In genomic region chr5:139419226-139419625, GRCh38 we compare ENCODE assay signal across 25 cellular contexts. TPM values are rescaled to one million over a fixed set of nuclear protein-coding genes. Genes with fewer than 3 reads are reported as not detected.
A peak's percentile ranks its signal among the peaks of the same experiment; 100 is the strongest.
DNase-seq lines count a peak whose midpoint lies in the region; ATAC-seq and TF ChIP-seq lines count a peak whose summit lies in the region.
"Had no signal": no experiment of that assay in that cellular context is flagged by ENCODE, and none has a peak within 500 bp of the region (broad histone marks: within the 10 kb centered on the region; RNA-seq: fewer than 3 reads in every experiment).

No MANE protein-coding gene starts in this region.

- H3K36me3 ChIP-seq in right atrium auricular region: peaks cover 25% of the 10 kb centered on the region
- peaks cover 0 to 22% of the 10 kb centered on the region in 2 donors for H3K36me3 ChIP-seq in gastrocnemius medialis
- H3K36me3 ChIP-seq in GM23338 (ENCODE audit: insufficient read depth): peaks cover 4% of the 10 kb centered on the region; the same call in 1 of the 2 replicates
- H3K36me3 ChIP-seq: Peyer's patch, thyroid gland had no signal

- no peaks in the 10 kb centered on the region for H3K9me2 ChIP-seq in GM23338 (ENCODE audit: insufficient read depth)

- peaks cover 3% of the 10 kb centered on the region; the same call in 1 of the 2 replicates for H3F3A ChIP-seq in GM23338 (replicated peaks; ENCODE audit: low read depth)

- no peaks in the 10 kb centered on the region for H4K20me1 ChIP-seq in GM23338 (replicated peaks; ENCODE audit: insufficient read depth)

- H3K79me2 ChIP-seq in GM23338 (replicated peaks; ENCODE audit: insufficient read depth): no peaks in the 10 kb centered on the region

- no peak overlapping the region for H3K4me3 ChIP-seq in right atrium auricular region
- H3K4me3 ChIP-seq in gastrocnemius medialis: no peak overlapping the region
- no peak overlapping the region for H3K4me3 ChIP-seq in dorsolateral prefrontal cortex
- no peak overlapping the region for H3K4me3 ChIP-seq in GM23338
- H3K4me3 ChIP-seq: left lung, Peyer's patch, skin epidermis, thyroid gland had no signal

- peaks cover 46% of the 10 kb centered on the region for H3K4me1 Mint-ChIP-seq in T-helper 1 cell treated with Interleukin-12 subunit alpha and Interleukin-12 subunit beta and Interleukin-4 antibody, amounts not matched to agents 30 μg/mL and 1 μg/mL, for 36 hours (ENCODE audit: low read depth)
- H3K4me1 Mint-ChIP-seq in brain: peaks cover 56% of the 10 kb centered on the region
- H3K4me1 Mint-ChIP-seq in GM23338: peaks cover 15% of the 10 kb centered on the region

- H3K4me2 ChIP-seq in GM23338: no peak overlapping the region

- H3K36me3 Mint-ChIP-seq in T-helper 1 cell treated with Interleukin-12 subunit alpha and Interleukin-12 subunit beta and Interleukin-4 antibody, amounts not matched to agents 30 μg/mL and 1 μg/mL, for 36 hours (ENCODE audit: low read depth): peaks cover 34% of the 10 kb centered on the region
- peaks cover 46% of the 10 kb centered on the region for H3K36me3 Mint-ChIP-seq in brain
- H3K36me3 Mint-ChIP-seq in GM23338 (ENCODE audit: low read depth): peaks cover 30% of the 10 kb centered on the region; the same call in 2 of the 3 replicates

- no peaks in the 10 kb centered on the region for H3K9me3 ChIP-seq in right atrium auricular region
- no peaks in the 10 kb centered on the region for H3K9me3 ChIP-seq in gastrocnemius medialis
- H3K9me3 ChIP-seq: left lung, Peyer's patch, thyroid gland had no signal

- H3K27me3 ChIP-seq in right atrium auricular region (no peaks in the 10 kb centered on the region), gastrocnemius medialis (no peaks in the 10 kb centered on the region), dorsolateral prefrontal cortex (no peaks in the 10 kb centered on the region), GM23338 (ENCODE audit: insufficient read depth) (no peaks in the 10 kb centered on the region)
- H3K27me3 ChIP-seq: left lung, Peyer's patch, thyroid gland had no signal

- in situ Hi-C loops in gastrocnemius medialis (cut with MboI; ENCODE audit: low sequenced_read_pairs in 4 of 4): loop anchor here in 1 of 4 donors (5.0 kb wide), 1 partner anchor 98 kb away; no protein-coding TSS in a partner anchor

- no peak for ATAC-seq in gastrocnemius medialis
- no peak for ATAC-seq in GM23338
- ATAC-seq: activated CD8-positive, alpha-beta T cell treated with anti-CD3 and anti-CD28 coated beads, Interleukin-2, amount 10 ng/mL, durations not matched to agents 7 days and 5 days; activated T-cell treated with anti-CD3 and anti-CD28 coated beads, Interleukin-2, amount 50 U/mL, for 4 hours; stimulated activated naive B cell treated with anti-CD40 and anti-IgM and Interleukin-4, amounts not matched to agents 10 μg/mL and 1 μg/mL and 100 μg/mL, for 72 hours had no signal

- peaks cover 0 to 60% of the 10 kb centered on the region in 2 donors for H3K4me1 ChIP-seq in right atrium auricular region
- peaks cover 55 to 58% of the 10 kb centered on the region in 2 donors for H3K4me1 ChIP-seq in gastrocnemius medialis
- no peaks in the 10 kb centered on the region for H3K4me1 ChIP-seq in GM23338 (ENCODE audit: insufficient read depth)

- H2AFZ ChIP-seq in GM23338: no peak overlapping the region

- DNase-seq in T-helper 1 cell (no peak), right atrium auricular region (ENCODE audit: low spot score) (no peak), gastrocnemius medialis (no peak), dorsolateral prefrontal cortex (no peak), COR-L47 (lab: John Stamatoyannopoulos, UW) (no peak), GM23338 (ENCODE audit: low spot score) (no peak)
- DNase-seq: activated CD8-positive, alpha-beta T cell treated with anti-CD3 and anti-CD28 coated beads, Interleukin-2, amount 10 ng/mL, durations not matched to agents 7 days and 5 days; activated naive CD4-positive, alpha-beta T cell treated with anti-CD3 and anti-CD28 coated beads, Interleukin-2, amount 50 U/mL, for 16 hours; activated T-cell treated with anti-CD3 and anti-CD28 coated beads, Interleukin-2, amount 50 U/mL, for 4 hours; DMS79 treated with DMSO at 0.1 percent for 48 hours; KBM-7; left lung; MM.1S; NCI-H1436 treated with DMSO at 0.1 percent for 48 hours; NCI-H524; stimulated activated CD4-positive, alpha-beta T cell treated with anti-CD3 and anti-CD28 coated beads, Interleukin-2, amount 100 ng/mL, for 24 hours; stimulated activated naive B cell treated with anti-CD40 and anti-IgM and Interleukin-4, amounts not matched to agents 10 μg/mL and 1 μg/mL and 100 μg/mL, for 72 hours; thyroid gland had no signal

- no peak for TF ChIP-seq POLR2A in gastrocnemius medialis (IDR thresholded peaks at IDR 0.05)

- TF ChIP-seq CTCF in brain (conservative IDR thresholded peaks at IDR 0.05): no peak
- no peak for TF ChIP-seq CTCF in right atrium auricular region (IDR thresholded peaks at IDR 0.05)
- TF ChIP-seq CTCF in gastrocnemius medialis (IDR thresholded peaks at IDR 0.05 in 4 of 5, conservative IDR thresholded peaks at IDR 0.05 in 1 of 5): no peak
- no peak for TF ChIP-seq CTCF in dorsolateral prefrontal cortex (IDR thresholded peaks at IDR 0.05 in 54 of 56, conservative IDR thresholded peaks at IDR 0.05 in 2 of 56; ENCODE audit: low read depth in 1 of 56, partially characterized antibody in 56 of 56)
- TF ChIP-seq CTCF in GM23338 (conservative IDR thresholded peaks at IDR 0.05; ENCODE audit: low read depth in 2 of 2): no peak

- peak overlapping the region; percentile 32 for H3K27ac Mint-ChIP-seq in T-helper 1 cell treated with Interleukin-12 subunit alpha and Interleukin-12 subunit beta and Interleukin-4 antibody, amounts not matched to agents 30 μg/mL and 1 μg/mL, for 36 hours
- H3K27ac Mint-ChIP-seq in brain (peak overlapping the region; percentile 13 to 84 (median 68)), GM23338 (no peak overlapping the region)
- H3K27ac Mint-ChIP-seq: activated CD8-positive, alpha-beta T cell treated with anti-CD3 and anti-CD28 coated beads, Interleukin-2, amount 10 ng/mL, durations not matched to agents 7 days and 5 days; progenitor cell of endocrine pancreas; stimulated activated naive B cell treated with anti-CD40 and anti-IgM and Interleukin-4, amounts not matched to agents 10 μg/mL and 1 μg/mL and 100 μg/mL, for 72 hours; T-helper 2 cell treated with Interferon-gamma antibody and Interleukin-4, amounts not matched to agents 5 μg/mL and 100 μg/mL, for 36 hours had no signal

- no peak overlapping the region for H3K4me3 Mint-ChIP-seq in T-helper 1 cell treated with Interleukin-12 subunit alpha and Interleukin-12 subunit beta and Interleukin-4 antibody, amounts not matched to agents 30 μg/mL and 1 μg/mL, for 36 hours
- H3K4me3 Mint-ChIP-seq in brain: no peak overlapping the region
- H3K4me3 Mint-ChIP-seq in GM23338: no peak overlapping the region
- H3K4me3 Mint-ChIP-seq: activated CD8-positive, alpha-beta T cell treated with anti-CD3 and anti-CD28 coated beads, Interleukin-2, amount 10 ng/mL, durations not matched to agents 7 days and 5 days; activated T-cell treated with anti-CD3 and anti-CD28 coated beads, Interleukin-2, amount 50 U/mL, for 4 hours; stimulated activated naive B cell treated with anti-CD40 and anti-IgM and Interleukin-4, amounts not matched to agents 10 μg/mL and 1 μg/mL and 100 μg/mL, for 72 hours; T-helper 2 cell treated with Interferon-gamma antibody and Interleukin-4, amounts not matched to agents 5 μg/mL and 100 μg/mL, for 36 hours had no signal

- no peaks in the 10 kb centered on the region for H3K9me3 Mint-ChIP-seq in T-helper 1 cell treated with Interleukin-12 subunit alpha and Interleukin-12 subunit beta and Interleukin-4 antibody, amounts not matched to agents 30 μg/mL and 1 μg/mL, for 36 hours
- H3K9me3 Mint-ChIP-seq in brain (no peaks in the 10 kb centered on the region), GM23338 (no peaks in the 10 kb centered on the region)
- H3K9me3 Mint-ChIP-seq: activated T-cell treated with anti-CD3 and anti-CD28 coated beads, Interleukin-2, amount 50 U/mL, for 4 hours; stimulated activated naive B cell treated with anti-CD40 and anti-IgM and Interleukin-4, amounts not matched to agents 10 μg/mL and 1 μg/mL and 100 μg/mL, for 72 hours; T-helper 2 cell treated with Interferon-gamma antibody and Interleukin-4, amounts not matched to agents 5 μg/mL and 100 μg/mL, for 36 hours had no signal

- H3K27ac ChIP-seq in right atrium auricular region (peak overlapping the region; percentile 77 to 94), gastrocnemius medialis (peak overlapping the region; percentile 83 to 90 (median 87)), dorsolateral prefrontal cortex (peak overlapping the region in 17 of 59 donors; percentile 6 to 96 (median 23)), GM23338 (ENCODE audit: low read depth) (no peak overlapping the region)
- H3K27ac ChIP-seq: 22Rv1, left lung had no signal

- intact Hi-C loops in gastrocnemius medialis (cut with DNase I; ENCODE audit: low total_unique reads) (loop anchor here (5.0 to 10.0 kb wide), 3 partner anchors 143 to 266 kb away; partner anchors contain the start of gene UBE2D2), dorsolateral prefrontal cortex (cut with DNase I) (loop anchor here in 1 of 2 donors (5.0 kb wide), 1 partner anchor 77 kb away; the partner anchor contains the start of gene PAIP2)

- no peaks in the 10 kb centered on the region for H3K27me3 Mint-ChIP-seq in T-helper 1 cell treated with Interleukin-12 subunit alpha and Interleukin-12 subunit beta and Interleukin-4 antibody, amounts not matched to agents 30 μg/mL and 1 μg/mL, for 36 hours (ENCODE audit: low read depth)
- H3K27me3 Mint-ChIP-seq in brain (no peaks in the 10 kb centered on the region), GM23338 (ENCODE audit: insufficient read depth, low read depth, poor library complexity) (peaks cover 2% of the 10 kb centered on the region)
- H3K27me3 Mint-ChIP-seq: progenitor cell of endocrine pancreas; stimulated activated naive B cell treated with anti-CD40 and anti-IgM and Interleukin-4, amounts not matched to agents 10 μg/mL and 1 μg/mL and 100 μg/mL, for 72 hours had no signal

RNA-seq across cellular contexts. Expression of gene SPATA24, which starts 15.3 kb away (rescaled TPM):
- 7.0 TPM for polyA plus RNA-seq in brain (ENCODE audit: insufficient read depth, low read depth, low replicate concordance)
- 10 to 100 TPM in 1 of 2 donors, 1 to 10 TPM in 1; 9.5 to 29.7 TPM for total RNA-seq in right atrium auricular region
- total RNA-seq in gastrocnemius medialis: 10 to 100 TPM in 3 of 4 donors, 1 to 10 TPM in 1; 6.8 to 24.1 (median 12.5) TPM
- 10 to 100 TPM in 6 of 120 experiments, 1 to 10 TPM in 114; 2.5 to 12.3 (median 6.3) TPM for total RNA-seq in dorsolateral prefrontal cortex
- total RNA-seq in GM23338 (2014; rRNA removed; shearing (Covaris generic)): 7.1 and 16.0 TPM in 2 replicates
- polyA plus RNA-seq in GM23338 (2016; fragmentation: Nextera tagmentation; extraction: Ambion mirVana): 20.6 and 22.4 TPM in 2 replicates

RNA-seq across cellular contexts. Expression of gene DNAJC18, which starts 20.1 kb away (rescaled TPM):
- polyA plus RNA-seq in brain (ENCODE audit: insufficient read depth, low read depth, low replicate concordance) (31.0 TPM), GM23338 (2016; fragmentation: Nextera tagmentation; extraction: Ambion mirVana) (13.4 and 15.1 TPM in 2 replicates)
- total RNA-seq in right atrium auricular region (1 to 10 TPM; 5.9 to 8.5 TPM), gastrocnemius medialis (10 to 100 TPM in 3 of 4 donors, 1 to 10 TPM in 1; 5.1 to 21.7 (median 13.3) TPM), dorsolateral prefrontal cortex (10 to 100 TPM; 26.6 to 69.5 (median 49.7) TPM)
- 14.2 and 18.9 TPM in 2 replicates for total RNA-seq in GM23338 (2014; rRNA removed; shearing (Covaris generic))

RNA-seq across cellular contexts. Expression of gene PROB1, which starts 24.3 kb away (rescaled TPM):
- polyA plus RNA-seq in brain (ENCODE audit: insufficient read depth, low read depth, low replicate concordance) (1.7 TPM), GM23338 (2016; fragmentation: Nextera tagmentation; extraction: Ambion mirVana) (0.54 and 0.73 TPM in 2 replicates)
- total RNA-seq in right atrium auricular region (10 to 100 TPM; 15.8 to 28.6 TPM), gastrocnemius medialis (10 to 100 TPM; 26.8 to 81.4 (median 52.9) TPM), dorsolateral prefrontal cortex (10 to 100 TPM in 1 of 120 experiments, 1 to 10 TPM in 119; 2.1 to 10.7 (median 3.4) TPM)
- total RNA-seq in GM23338 (2014; rRNA removed; shearing (Covaris generic)): 2.7 and 3.1 TPM in 2 replicates

RNA-seq across cellular contexts. Expression of gene MZB1, which starts 29.5 kb away (rescaled TPM):
- polyA plus RNA-seq in brain (ENCODE audit: insufficient read depth, low read depth, low replicate concordance): not detected
- 1 to 10 TPM in 1 of 2 donors, under 1 TPM in 1; 0.70 to 1.3 TPM for total RNA-seq in right atrium auricular region
- total RNA-seq in gastrocnemius medialis: under 1 TPM in 1 of 4 donors, not detected in 3; 0.46 TPM
- 1 to 10 TPM in 8 of 120 experiments, under 1 TPM in 37, not detected in 75; 0.25 to 3.6 (median 0.63) TPM for total RNA-seq in dorsolateral prefrontal cortex
- total RNA-seq in GM23338 (2014; rRNA removed; shearing (Covaris generic)): 1.6 TPM in 1 of 2 replicates, not detected in the other
- polyA plus RNA-seq in GM23338 (2016; fragmentation: Nextera tagmentation; extraction: Ambion mirVana): 0.52 and 0.71 TPM in 2 replicates

RNA-seq across cellular contexts. Expression of gene SLC23A1, which starts 36.1 kb away (rescaled TPM):
- polyA plus RNA-seq in brain (ENCODE audit: insufficient read depth, low read depth, low replicate concordance): not detected
- not detected for total RNA-seq in right atrium auricular region
- total RNA-seq in gastrocnemius medialis: not detected
- total RNA-seq in dorsolateral prefrontal cortex: 1 to 10 TPM in 2 of 120 experiments, under 1 TPM in 1, not detected in 117; 0.19 to 1.4 (median 1.2) TPM
- not detected in 2 replicates for total RNA-seq in GM23338 (2014; rRNA removed; shearing (Covaris generic))
- polyA plus RNA-seq in GM23338 (2016; fragmentation: Nextera tagmentation; extraction: Ambion mirVana): 0.16 and 0.29 TPM in 2 replicates
- total RNA-seq: activated T-cell treated with anti-CD3 and anti-CD28 coated beads, Interleukin-2, amount 50 U/mL, for 4 hours; thyroid gland had no signal
